ENCODE assay signal across 24 cellular contexts in the genomic region with DNA sequence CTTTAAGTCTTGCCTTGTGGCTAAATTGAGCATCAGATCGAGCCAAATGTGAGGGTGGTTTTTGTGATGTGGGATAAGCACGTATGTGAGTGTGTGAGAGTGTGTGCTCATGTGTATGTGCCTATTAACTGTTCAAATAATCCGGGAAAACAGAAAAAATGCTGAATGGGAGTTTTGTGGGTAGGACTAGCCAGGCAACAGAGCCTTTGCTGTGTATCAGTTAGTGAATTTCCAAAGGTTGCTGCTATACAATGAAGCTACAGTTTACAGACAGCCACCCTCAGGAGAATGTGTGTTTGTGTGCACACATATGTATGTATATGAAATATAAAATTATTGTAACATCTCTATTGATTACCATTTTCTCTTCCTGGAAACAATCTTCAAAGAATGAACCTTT.
DNase-seq lines count a peak whose midpoint lies in the region; ATAC-seq lines count a peak whose summit lies in the region.
"Had no signal": no experiment of that assay in that cellular context is flagged by ENCODE, and none has a peak within 500 bp of the region (broad histone marks: within the 10 kb centered on the region; RNA-seq: fewer than 3 reads in every experiment).

No MANE protein-coding gene starts in this region.

- no peak overlapping the region for H3K4me3 Mint-ChIP-seq in stimulated activated memory B cell treated with anti-CD40 and anti-IgM and Interleukin-4, amounts not matched to agents 10 μg/mL and 1 μg/mL and 100 μg/mL, for 72 hours
- no peak overlapping the region for H3K4me3 Mint-ChIP-seq in T-cell
- H3K4me3 Mint-ChIP-seq: CD14-positive monocyte; CD8-positive, alpha-beta memory T cell; H9 had no signal

- CTCF ChIA-PET in T-cell (lab: Charles Lee) = interaction anchor here in 1 of 2 donors (0.7 kb wide), 1 partner anchor 417 kb away, joined by 5 read pairs; no protein-coding TSS in a partner anchor

- H3K27me3 Mint-ChIP-seq in stimulated activated memory B cell treated with anti-CD40 and anti-IgM and Interleukin-4, amounts not matched to agents 10 μg/mL and 1 μg/mL and 100 μg/mL, for 72 hours = no peaks in the 10 kb centered on the region
- H3K27me3 Mint-ChIP-seq in T-cell = no peaks in the 10 kb centered on the region
- H3K27me3 Mint-ChIP-seq: CD8-positive, alpha-beta memory T cell had no signal

- POLR2A ChIA-PET in T-cell (lab: Charles Lee) = interaction anchor here in 1 of 2 donors (0.6 kb wide), 1 partner anchor 80 kb away, joined by 17 read pairs; no protein-coding TSS in a partner anchor

- peak; percentile 16 for ATAC-seq in stimulated activated memory B cell treated with anti-CD40 and anti-IgM and Interleukin-4, amounts not matched to agents 10 μg/mL and 1 μg/mL and 100 μg/mL, for 72 hours
- no peak for ATAC-seq in T-cell (replicated peaks in 1 of 4)
- no peak for ATAC-seq in HG02623 (IDR thresholded peaks at IDR 0.05; ENCODE audit: unreplicated experiment)
- ATAC-seq: PC-3 had no signal

- DNase-seq in NCI-H146 (lab: John Stamatoyannopoulos, UW) (peak; percentile 17), NCI-H146 treated with DMSO at 0.1 percent for 48 hours (lab: John Stamatoyannopoulos, UW; ENCODE audit: unreplicated experiment) (no peak), NCI-H748 treated with DMSO at 0.1 percent for 48 hours (lab: John Stamatoyannopoulos, UW) (peak; percentile 5), foreskin melanocyte (peak; percentile 29), T-cell (no peak), NCI-H2081 treated with DMSO at 0.1 percent for 48 hours (lab: John Stamatoyannopoulos, UW) (no peak)
- DNase-seq: 8988T; ACHN; BE2C; CD8-positive, alpha-beta memory T cell; DMS 273 treated with DMSO at 0.1 percent for 48 hours; DND-41; GM23248; H9; Kasumi-1; MV-4-11; NCI-H1105; NCI-H1436 treated with DMSO at 0.1 percent for 48 hours; NCI-H2029; NCI-H2227 treated with DMSO at 0.1 percent for 48 hours; PC-3 had no signal

- H3K4me1 Mint-ChIP-seq in stimulated activated memory B cell treated with anti-CD40 and anti-IgM and Interleukin-4, amounts not matched to agents 10 μg/mL and 1 μg/mL and 100 μg/mL, for 72 hours = no peaks in the 10 kb centered on the region
- H3K4me1 Mint-ChIP-seq in T-cell = no peaks in the 10 kb centered on the region
- H3K4me1 Mint-ChIP-seq: CD14-positive monocyte; CD8-positive, alpha-beta memory T cell had no signal

- no peak overlapping the region for H3K27ac Mint-ChIP-seq in stimulated activated memory B cell treated with anti-CD40 and anti-IgM and Interleukin-4, amounts not matched to agents 10 μg/mL and 1 μg/mL and 100 μg/mL, for 72 hours
- H3K27ac Mint-ChIP-seq in T-cell = no peak overlapping the region
- H3K27ac Mint-ChIP-seq: CD14-positive monocyte; CD8-positive, alpha-beta memory T cell had no signal

- H3K36me3 Mint-ChIP-seq in stimulated activated memory B cell treated with anti-CD40 and anti-IgM and Interleukin-4, amounts not matched to agents 10 μg/mL and 1 μg/mL and 100 μg/mL, for 72 hours = no peaks in the 10 kb centered on the region
- H3K36me3 Mint-ChIP-seq in T-cell = no peaks in the 10 kb centered on the region
- H3K36me3 Mint-ChIP-seq: CD14-positive monocyte; CD8-positive, alpha-beta memory T cell had no signal

- H3K9me3 Mint-ChIP-seq in stimulated activated memory B cell treated with anti-CD40 and anti-IgM and Interleukin-4, amounts not matched to agents 10 μg/mL and 1 μg/mL and 100 μg/mL, for 72 hours = no peaks in the 10 kb centered on the region
- peaks cover 4 to 10% (median 6%) of the 10 kb centered on the region in 3 donors for H3K9me3 Mint-ChIP-seq in T-cell
- H3K9me3 Mint-ChIP-seq: H9 had no signal

Comparison
In these comparisons a context has a peak if more than half of its experiments do, and no peak if none do; other contexts are left out.
1. DNase-seq: peak in NCI-H146 (single experiment), NCI-H748 treated with DMSO at 0.1 percent for 48 hours (single experiment) and foreskin melanocyte (single experiment); none in NCI-H146 treated with DMSO at 0.1 percent for 48 hours (single experiment), T-cell (0 of 34) and NCI-H2081 treated with DMSO at 0.1 percent for 48 hours (single experiment).